20 cellular contexts compared by ENCODE assay signal in genomic region chr3:172465281-172465680, GRCh38. TPM values are rescaled to one million over a fixed set of nuclear protein-coding genes. Genes with fewer than 3 reads are reported as not detected.
DNase-seq lines count a peak whose midpoint lies in the region; ATAC-seq and TF ChIP-seq lines count a peak whose summit lies in the region.
"Had no signal": no experiment of that assay in that cellular context is flagged by ENCODE, and none has a peak within 500 bp of the region (broad histone marks: within the 10 kb centered on the region; RNA-seq: fewer than 3 reads in every experiment).

No MANE protein-coding gene starts in this region.

- DNase-seq in T47D (ENCODE audit: low read depth in 1 of 2, low spot score in 1 of 2), result peak; percentile 49 to 83
- no peak for DNase-seq in mammary epithelial cell
- peak in 1 of 2 experiments; percentile 76 for DNase-seq in PC-9
- no peak for DNase-seq in activated T-cell treated with anti-CD3 and anti-CD28 coated beads, Interleukin-2, amount 50 U/mL, for 4 hours
- no peak for DNase-seq in cerebellum (ENCODE audit: low spot score)
- DNase-seq in CD8-positive, alpha-beta T cell, result no peak
- DNase-seq: BE2C; Calu3; CD8-positive, alpha-beta memory T cell; DMS153; DMS79 treated with DMSO at 0.1 percent for 48 hours; EL; GOT3; H9 had no signal

- H3K4me2 ChIP-seq in mammary epithelial cell (ENCODE audit: insufficient read depth, low read depth, low read length) (no peak overlapping the region), PC-9 (0 out of 2 replicates have a peak overlapping the region, but pooled peaks have one; percentile 1), parathyroid adenoma (ENCODE audit: low read length) (no peak overlapping the region)
- H3K4me2 ChIP-seq: A549 had no signal

- TF ChIP-seq CTCF in mammary epithelial cell (conservative IDR thresholded peaks at IDR 0.05 in 1 of 2, IDR thresholded peaks at IDR 0.05 in 1 of 2; ENCODE audit: extremely low read depth in 1 of 2, insufficient read depth in 1 of 2, low read depth in 1 of 2, low read length in 2 of 2), result no peak
- TF ChIP-seq CTCF in PC-9 (conservative IDR thresholded peaks at IDR 0.05), result no peak
- TF ChIP-seq CTCF in parathyroid adenoma (IDR thresholded peaks at IDR 0.05), result no peak
- TF ChIP-seq CTCF in CD8-positive, alpha-beta T cell (IDR thresholded peaks at IDR 0.05), result no peak

- H3K9me3 Mint-ChIP-seq in activated T-cell treated with anti-CD3 and anti-CD28 coated beads, Interleukin-2, amount 50 U/mL, for 4 hours, result no peaks in the 10 kb centered on the region
- H3K9me3 Mint-ChIP-seq in CD8-positive, alpha-beta T cell, result no peaks in the 10 kb centered on the region
- H3K9me3 Mint-ChIP-seq: CD8-positive, alpha-beta memory T cell; H9 had no signal

- H3K4me1 Mint-ChIP-seq in activated T-cell treated with anti-CD3 and anti-CD28 coated beads, Interleukin-2, amount 50 U/mL, for 4 hours (ENCODE audit: low read depth), result peaks cover 4% of the 10 kb centered on the region
- H3K4me1 Mint-ChIP-seq in CD8-positive, alpha-beta T cell (ENCODE audit: low read depth), result no peaks in the 10 kb centered on the region
- H3K4me1 Mint-ChIP-seq: CD8-positive, alpha-beta memory T cell; IgD-negative memory B cell had no signal

- peaks cover 37% of the 10 kb centered on the region for H3F3A ChIP-seq in PC-9 (ENCODE audit: insufficient read depth, low read depth)

- H3K9ac ChIP-seq in mammary epithelial cell (ENCODE audit: insufficient read depth, low read length) (no peak overlapping the region), parathyroid adenoma (no peak overlapping the region)

- no peaks in the 10 kb centered on the region for H3K27me3 ChIP-seq in mammary epithelial cell (ENCODE audit: insufficient read depth, low read length)
- no peaks in the 10 kb centered on the region for H3K27me3 ChIP-seq in PC-9 (ENCODE audit: insufficient read depth, low read depth)
- H3K27me3 ChIP-seq in parathyroid adenoma (ENCODE audit: control insufficient read depth, insufficient read depth, low read length), result no peaks in the 10 kb centered on the region
- H3K27me3 ChIP-seq in CD8-positive, alpha-beta T cell (ENCODE audit: insufficient read depth, low read length), result no peaks in the 10 kb centered on the region

- H3K4me1 ChIP-seq in mammary epithelial cell (ENCODE audit: insufficient read depth, low read length) (peaks cover 9% of the 10 kb centered on the region), PC-9 (replicated peaks; ENCODE audit: insufficient read depth) (peaks cover 36% of the 10 kb centered on the region), parathyroid adenoma (peaks cover 9% of the 10 kb centered on the region)
- no peaks in the 10 kb centered on the region for H3K4me1 ChIP-seq in CD8-positive, alpha-beta T cell (ENCODE audit: insufficient read depth, low read length)
- H3K4me1 ChIP-seq: BE2C had no signal

- peaks cover 2% of the 10 kb centered on the region for H3K27me3 Mint-ChIP-seq in activated T-cell treated with anti-CD3 and anti-CD28 coated beads, Interleukin-2, amount 50 U/mL, for 4 hours (ENCODE audit: low read depth)
- peaks cover 18% of the 10 kb centered on the region for H3K27me3 Mint-ChIP-seq in CD8-positive, alpha-beta T cell (ENCODE audit: low read depth)

- no peak for ATAC-seq in activated T-cell treated with anti-CD3 and anti-CD28 coated beads, Interleukin-2, amount 50 U/mL, for 4 hours
- ATAC-seq in CD8-positive, alpha-beta T cell, result no peak
- ATAC-seq: A549 had no signal

- H3K27ac Mint-ChIP-seq in CD8-positive, alpha-beta T cell, result no peak overlapping the region
- H3K27ac Mint-ChIP-seq: CD8-positive, alpha-beta memory T cell; H9; IgD-negative memory B cell had no signal

- intact Hi-C loops in mammary epithelial cell (cut with micrococcal nuclease) (no loop called here), PC-9 (cut with micrococcal nuclease; ENCODE audit: unreplicated experiment) (no loop called here)
- intact Hi-C loops in CD8-positive, alpha-beta T cell (cut with DNase I, micrococcal nuclease), result no loop called here

- dilution Hi-C loops in mammary epithelial cell (cut with HindIII; ENCODE audit: low sequenced_read_pairs), result no loop called here

- in situ Hi-C loops in T47D (cut with HindIII; ENCODE audit: low pct_unique_long_range_greater_than_20kb, low sequenced_read_pairs) (no loop called here), mammary epithelial cell (cut with MboI; ENCODE audit: low sequenced_read_pairs in 2 of 2) (no loop called here)

- POLR2A ChIA-PET in PC-9 (lab: Charles Lee; ENCODE audit: unreplicated experiment), result no interaction called here
- POLR2A ChIA-PET in CD8-positive, alpha-beta T cell (lab: Charles Lee), result no interaction called here

- CTCF ChIA-PET in mammary epithelial cell (lab: Charles Lee; ENCODE audit: low non-redundant PET) (no interaction called here), PC-9 (lab: Charles Lee) (interaction anchor here (1.2 kb wide), 1 partner anchor 12 kb away, joined by 3 read pairs; no protein-coding TSS in a partner anchor)
- CTCF ChIA-PET in CD8-positive, alpha-beta T cell (lab: Charles Lee), result interaction anchor here (0.6 to 1.6 kb wide), 2 partner anchors 11 to 1565 kb away, joined by 3 to 7 read pairs; no protein-coding TSS in a partner anchor

- no peaks in the 10 kb centered on the region for H3K9me2 ChIP-seq in PC-9 (ENCODE audit: insufficient read depth)

- H3K4me3 Mint-ChIP-seq in activated T-cell treated with anti-CD3 and anti-CD28 coated beads, Interleukin-2, amount 50 U/mL, for 4 hours, result no peak overlapping the region
- H3K4me3 Mint-ChIP-seq in CD8-positive, alpha-beta T cell, result no peak overlapping the region
- H3K4me3 Mint-ChIP-seq: CD8-positive, alpha-beta memory T cell; H9; IgD-negative memory B cell had no signal

- H3K79me2 ChIP-seq in mammary epithelial cell (ENCODE audit: insufficient read depth, low read length) (no peaks in the 10 kb centered on the region), PC-9 (ENCODE audit: low read depth) (no peaks in the 10 kb centered on the region), parathyroid adenoma (no peaks in the 10 kb centered on the region)

- H3K9me3 ChIP-seq in mammary epithelial cell (replicated peaks; ENCODE audit: insufficient read depth, low read length), result no peaks in the 10 kb centered on the region
- peaks cover 3% of the 10 kb centered on the region; the same call in 1 of the 2 replicates for H3K9me3 ChIP-seq in PC-9 (ENCODE audit: insufficient read depth, low read depth)
- H3K9me3 ChIP-seq in parathyroid adenoma (ENCODE audit: control insufficient read depth, low read length), result no peaks in the 10 kb centered on the region
- H3K9me3 ChIP-seq in CD8-positive, alpha-beta T cell (ENCODE audit: low read length), result no peaks in the 10 kb centered on the region
- H3K9me3 ChIP-seq: A549, BE2C had no signal

- no peak overlapping the region for H3K27ac ChIP-seq in mammary epithelial cell (ENCODE audit: insufficient read depth, low read depth, low read length)
- H3K27ac ChIP-seq in PC-9, result no peak overlapping the region
- no peak overlapping the region for H3K27ac ChIP-seq in parathyroid adenoma
- H3K27ac ChIP-seq in CD8-positive, alpha-beta T cell (ENCODE audit: low read depth, low read length), result no peak overlapping the region
- H3K27ac ChIP-seq: A549, C4-2B had no signal

- H3K36me3 Mint-ChIP-seq in activated T-cell treated with anti-CD3 and anti-CD28 coated beads, Interleukin-2, amount 50 U/mL, for 4 hours (ENCODE audit: insufficient read depth), result no peaks in the 10 kb centered on the region
- H3K36me3 Mint-ChIP-seq in CD8-positive, alpha-beta T cell, result no peaks in the 10 kb centered on the region
- H3K36me3 Mint-ChIP-seq: CD8-positive, alpha-beta memory T cell had no signal

- no peaks in the 10 kb centered on the region for H3K36me3 ChIP-seq in mammary epithelial cell (ENCODE audit: insufficient read depth, low read length)
- H3K36me3 ChIP-seq in PC-9 (ENCODE audit: low read depth), result no peaks in the 10 kb centered on the region
- no peaks in the 10 kb centered on the region for H3K36me3 ChIP-seq in parathyroid adenoma (ENCODE audit: control insufficient read depth, insufficient read depth, low read length)
- H3K36me3 ChIP-seq in CD8-positive, alpha-beta T cell (ENCODE audit: insufficient read depth, low read length), result no peaks in the 10 kb centered on the region
- H3K36me3 ChIP-seq: BE2C had no signal

- H4K20me1 ChIP-seq in mammary epithelial cell (ENCODE audit: insufficient read depth, low read length) (no peaks in the 10 kb centered on the region), PC-9 (ENCODE audit: insufficient read depth) (no peaks in the 10 kb centered on the region)

- no peak overlapping the region for H2AFZ ChIP-seq in mammary epithelial cell (ENCODE audit: low read depth, low read length)
- H2AFZ ChIP-seq in PC-9, result no peak overlapping the region
- H2AFZ ChIP-seq in parathyroid adenoma, result peak overlapping the region; percentile 48

- BruUV-seq in mammary epithelial cell (replicated peaks; lab: Mats Ljungman, UMichigan) (no TSS peak), PC-9 (replicated peaks; lab: Mats Ljungman, UMichigan) (no TSS peak)

- H3K4me3 ChIP-seq in mammary epithelial cell (replicated peaks in 1 of 3; ENCODE audit: insufficient read depth in 1 of 3, low read depth in 2 of 3, low read length in 3 of 3) (no peak overlapping the region), PC-9 (no peak overlapping the region), parathyroid adenoma (ENCODE audit: low read depth, low read length) (no peak overlapping the region)
- H3K4me3 ChIP-seq in CD8-positive, alpha-beta T cell (ENCODE audit: low read depth, low read length), result no peak overlapping the region
- H3K4me3 ChIP-seq: A549 had no signal

RNA-seq across cellular contexts. Expression of gene GHSR, which starts 17.0 kb away (rescaled TPM):
- total RNA-seq in mammary epithelial cell, result not detected
- not detected for polyA plus RNA-seq in mammary epithelial cell
- polyA minus RNA-seq in mammary epithelial cell, result not detected
- total RNA-seq in PC-9 (2021), result not detected in 2 replicates
- not detected for total RNA-seq in activated T-cell treated with anti-CD3 and anti-CD28 coated beads, Interleukin-2, amount 50 U/mL, for 4 hours
- total RNA-seq in cerebellum, result not detected
- total RNA-seq in CD8-positive, alpha-beta T cell, result not detected
- total RNA-seq: Calu3; CD8-positive, alpha-beta memory T cell; H9; HT1080 had no signal
- polyA plus RNA-seq: A549; AG04450; CD8-positive, alpha-beta memory T cell; IgD-negative memory B cell had no signal

RNA-seq across cellular contexts. Expression of gene TNFSF10, which starts 57.9 kb away (rescaled TPM):
- total RNA-seq in mammary epithelial cell (1 to 10 TPM; 2.8 to 3.2 TPM), PC-9 (2021) (18.3 and 21.4 TPM in 2 replicates), cerebellum (2.0 TPM)
- 4.3 TPM for polyA plus RNA-seq in mammary epithelial cell
- polyA minus RNA-seq in mammary epithelial cell, result not detected
- 10 to 100 TPM; 12.9 to 24.3 (median 18.8) TPM for total RNA-seq in activated T-cell treated with anti-CD3 and anti-CD28 coated beads, Interleukin-2, amount 50 U/mL, for 4 hours
- total RNA-seq in CD8-positive, alpha-beta T cell, result 1 to 10 TPM; 3.6 to 4.1 TPM
- total RNA-seq: H9, HT1080 had no signal

Comparison
In these comparisons a context has a peak if more than half of its experiments do, and no peak if none do; other contexts are left out.
1. DNase-seq: peak in T47D (2 of 2); none in mammary epithelial cell (single experiment), activated T-cell treated with anti-CD3 and anti-CD28 coated beads, Interleukin-2, amount 50 U/mL, for 4 hours (single experiment), cerebellum (single experiment) and CD8-positive, alpha-beta T cell (0 of 7).